Comparison of ENCODE assay signal across 8 cellular contexts in the genomic region with DNA sequence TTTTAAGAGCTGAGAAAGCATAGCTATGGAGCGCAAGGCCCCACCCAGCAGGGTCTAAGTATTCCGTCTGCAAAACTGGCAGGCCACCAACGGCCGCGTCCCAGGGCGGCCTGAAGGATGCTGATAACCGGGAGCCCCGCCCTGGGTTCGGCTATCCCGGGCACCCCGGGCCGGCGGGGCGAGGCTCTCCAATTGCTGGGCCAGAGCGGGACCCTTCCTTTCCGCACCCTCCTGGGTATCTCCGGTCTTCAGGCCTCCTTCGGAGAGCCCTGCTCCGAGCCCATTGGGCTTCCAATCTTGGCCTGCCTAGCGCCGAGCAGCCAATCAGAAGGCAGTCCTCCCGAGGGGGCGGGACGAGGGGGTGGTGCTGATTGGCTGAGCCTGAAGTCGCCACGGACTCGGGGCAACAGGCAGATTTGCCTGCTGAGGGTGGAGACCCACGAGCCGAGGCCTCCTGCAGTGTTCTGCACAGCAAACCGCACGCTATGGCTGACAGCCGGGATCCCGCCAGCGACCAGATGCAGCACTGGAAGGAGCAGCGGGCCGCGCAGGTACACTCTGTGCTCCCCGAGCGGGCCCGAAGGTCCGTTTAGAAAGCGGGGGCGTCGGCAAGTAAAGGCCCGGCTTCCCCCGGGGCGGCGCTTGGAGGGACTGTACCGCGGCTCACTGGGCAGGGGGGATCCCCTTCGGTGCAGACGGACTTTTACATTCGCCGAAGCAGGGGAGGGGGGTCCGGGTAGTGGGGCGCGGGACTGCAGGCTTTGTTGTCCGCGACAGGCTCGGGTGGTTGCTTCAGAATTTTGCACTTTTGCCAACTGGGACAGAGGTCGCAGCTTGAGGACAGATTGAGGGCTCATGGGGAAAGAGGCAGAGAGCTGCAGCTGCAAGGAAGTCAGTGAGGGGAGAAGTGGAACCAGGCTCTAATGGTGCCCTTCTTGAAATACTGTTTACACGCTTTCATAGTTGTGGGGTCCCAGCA. TPM values are rescaled to one million over a fixed set of nuclear protein-coding genes. Genes with fewer than 3 reads are reported as not detected.
DNase-seq lines count a peak whose midpoint lies in the region; ATAC-seq and TF ChIP-seq lines count a peak whose summit lies in the region.

A gene (plus strand): TSS at position 406 of the 979 bp plus-strand sequence. CDS start 80 bp downstream, at position 486.

- ATAC-seq in GM18499 (IDR thresholded peaks at IDR 0.05; ENCODE audit: insufficient read depth, unreplicated experiment) (peak; percentile 90), HG02943 (IDR thresholded peaks at IDR 0.05; ENCODE audit: low read depth, unreplicated experiment) (peak; percentile 96), sciatic nerve (peak; percentile 100)

- H3K9me3 ChIP-seq in right atrium auricular region, result no peaks in the 10 kb centered on the region

- no peak for TF ChIP-seq CTCF in right atrium auricular region (IDR thresholded peaks at IDR 0.05)

- H3K4me3 ChIP-seq in right atrium auricular region, result peak within 1 kb of the TSS; percentile 88 to 94

- intact Hi-C loops in T-helper 2 cell treated with Interferon-gamma antibody and Interleukin-4, amounts not matched to agents 100 ng/mL and 5 ng/mL, for 36 hours (cut with micrococcal nuclease), result loop anchor here (1.0 to 10.0 kb wide), 5 partner anchors 81 to 664 kb away; a partner anchor contains a TSS
- intact Hi-C loops in sciatic nerve (cut with DNase I), result no loop called here

- H3K27me3 ChIP-seq in right atrium auricular region, result no peaks in the 10 kb centered on the region

- peaks cover 0 to 17% of the 10 kb centered on the region in 2 donors for H3K4me1 ChIP-seq in right atrium auricular region

- H3K27ac ChIP-seq in angular gyrus (ENCODE audit: low read depth, low read length) (peak within 1 kb of the TSS; percentile 87), right atrium auricular region (peak within 1 kb of the TSS; percentile 90 to 96)

- DNase-seq in NCI-H187 (lab: John Stamatoyannopoulos, UW) (peak; percentile 64 to 81), right atrium auricular region (ENCODE audit: low spot score) (peak; percentile 99), sciatic nerve (ENCODE audit: low spot score) (peak; percentile 99), islet precursor cell (no peak)

- H3K36me3 ChIP-seq in right atrium auricular region, result no peaks in the 10 kb centered on the region

RNA-seq across cellular contexts. Expression of the gene that starts here (rescaled TPM):
- 39.8 and 41.7 TPM in 2 replicates for total RNA-seq in T-helper 2 cell treated with Interferon-gamma antibody and Interleukin-4, amounts not matched to agents 100 ng/mL and 5 ng/mL, for 36 hours
- total RNA-seq in right atrium auricular region (100 to 1,000 TPM in 1 of 2 donors, 10 to 100 TPM in 1; 83.8 to 108 TPM), sciatic nerve (82.6 TPM)
